ENCODE assay signal across 8 cellular contexts in the genomic region with DNA sequence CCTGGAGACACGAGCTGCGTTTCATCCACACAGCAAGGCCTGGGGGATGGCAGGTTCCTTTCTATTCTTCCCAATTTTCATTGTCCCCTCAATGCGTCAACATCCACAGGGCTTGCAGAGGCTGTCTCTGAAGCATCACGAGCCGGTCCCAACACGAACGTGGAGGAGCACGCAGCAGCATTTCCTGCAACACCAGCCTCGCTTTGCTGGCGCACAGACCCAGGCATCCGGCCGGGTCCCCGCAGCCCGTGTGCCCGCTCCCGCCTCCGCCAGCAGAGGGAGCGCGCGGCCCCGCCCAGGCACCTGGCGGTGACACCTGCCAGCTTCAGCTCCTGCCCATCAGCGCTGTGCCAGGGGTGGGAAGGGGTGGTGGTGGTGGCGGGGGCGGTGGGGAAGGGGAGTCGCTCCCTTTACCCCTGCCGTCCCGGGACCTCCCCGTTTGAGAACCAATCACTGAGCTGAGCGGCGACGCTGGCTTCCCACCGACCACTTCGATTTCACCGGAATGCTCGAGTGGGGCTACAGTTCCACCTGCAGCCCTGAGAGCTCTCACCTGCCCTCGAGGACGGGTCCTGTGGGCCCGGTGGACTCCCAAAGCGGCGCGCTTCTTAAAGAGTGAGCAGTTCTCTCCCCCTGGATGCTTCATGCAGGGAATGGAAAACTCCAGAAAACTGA.
DNase-seq lines count a peak whose midpoint lies in the region; ATAC-seq, FAIRE-seq and TF ChIP-seq lines count a peak whose summit lies in the region.

No MANE protein-coding gene starts in this region.

- TF ChIP-seq POLR2A in H54 (IDR thresholded peaks at IDR 0.05; ENCODE audit: low read depth, low read length): no peak
- no peak for TF ChIP-seq POLR2A in lower leg skin (IDR thresholded peaks at IDR 0.05)

- H3K27ac Mint-ChIP-seq in naive thymus-derived CD8-positive, alpha-beta T cell: no peak overlapping the region

- peaks cover 0 to 3% (median 0%) of the 10 kb centered on the region in 4 donors for H3K4me1 Mint-ChIP-seq in naive thymus-derived CD8-positive, alpha-beta T cell

- DNase-seq in H54 (ENCODE audit: insufficient read length, low spot score): peak; percentile 15
- DNase-seq in NCI-H2107 treated with DMSO at 0.1 percent for 48 hours (lab: John Stamatoyannopoulos, UW; ENCODE audit: unreplicated experiment): peak; percentile 22
- DNase-seq in activated naive CD4-positive, alpha-beta T cell treated with anti-CD3 and anti-CD28 coated beads, Interleukin-2, amount 50 U/mL, for 16 hours: peak; percentile 31
- peak in 4 of 10 donors; percentile 8 to 19 (median 13) for DNase-seq in naive thymus-derived CD8-positive, alpha-beta T cell
- no peak for DNase-seq in lower leg skin (ENCODE audit: low spot score in 2 of 2)
- DNase-seq in COLO829 (ENCODE audit: low spot score): no peak
- DNase-seq in SK-N-DZ (ENCODE audit: low spot score): no peak

- H3K27me3 Mint-ChIP-seq in naive thymus-derived CD8-positive, alpha-beta T cell: peaks cover 11 to 31% (median 12%) of the 10 kb centered on the region in 5 donors

- TF ChIP-seq CTCF in GM12873 (IDR thresholded peaks at IDR 0.05; ENCODE audit: insufficient read depth, low read depth, low read length, missing control alignments): peak; percentile 80
- no peak for TF ChIP-seq CTCF in lower leg skin (IDR thresholded peaks at IDR 0.05)

- no peak overlapping the region for H3K4me3 Mint-ChIP-seq in naive thymus-derived CD8-positive, alpha-beta T cell

- H3K9me3 Mint-ChIP-seq in naive thymus-derived CD8-positive, alpha-beta T cell: peaks cover 0 to 6% (median 0%) of the 10 kb centered on the region in 9 donors

- no peaks in the 10 kb centered on the region for H3K36me3 Mint-ChIP-seq in naive thymus-derived CD8-positive, alpha-beta T cell

- no peak for FAIRE-seq in H54 (lab: Jason Lieb, UNC)

- POLR2A ChIA-PET in naive thymus-derived CD8-positive, alpha-beta T cell (lab: Charles Lee): no interaction called here

- WGBS in lower leg skin, 2 donors: 13 to 17% methylated on average over 18 to 38 of the region's 42 CpGs

- ATAC-seq in naive thymus-derived CD8-positive, alpha-beta T cell: peak; percentile 41 to 59

- no peak overlapping the region for H3K4me3 ChIP-seq in lower leg skin (ENCODE audit: low read depth, poor library complexity, severe bottlenecking)

- intact Hi-C loops in lower leg skin (cut with DNase I; ENCODE audit: low total_unique reads): no loop called here

Comparison
In these comparisons a context has a peak if more than half of its experiments do, and no peak if none do; other contexts are left out.
1. DNase-seq: peak in H54 (single experiment), NCI-H2107 treated with DMSO at 0.1 percent for 48 hours (single experiment) and activated naive CD4-positive, alpha-beta T cell treated with anti-CD3 and anti-CD28 coated beads, Interleukin-2, amount 50 U/mL, for 16 hours (single experiment); none in lower leg skin (0 of 2), COLO829 (single experiment) and SK-N-DZ (single experiment).